Comparison of ENCODE assay signal across 29 cellular contexts in genomic region chr7:120947980-120948379, GRCh38. TPM values are rescaled to one million over a fixed set of nuclear protein-coding genes. Genes with fewer than 3 reads are reported as not detected.
"Had no signal": no experiment of that assay in that cellular context is flagged by ENCODE, and none has a peak within 500 bp of the region (broad histone marks: within the 10 kb centered on the region; RNA-seq: fewer than 3 reads in every experiment).

No MANE protein-coding gene starts in this region.

- H3K4me3 Mint-ChIP-seq: activated B cell treated with CpG ODN at 0.5 μM for 24 hours; activated naive CD8-positive, alpha-beta T cell treated with anti-CD3 and anti-CD28 coated beads, Interleukin-2, amount 10 ng/mL, durations not matched to agents 7 days and 5 days; T-helper 17 cell had no signal

- H3K9me3 Mint-ChIP-seq: activated B cell treated with CpG ODN at 0.5 μM for 24 hours; activated CD4-positive, alpha-beta memory T cell treated with anti-CD3 and anti-CD28 coated beads, Interleukin-2, amount 10 ng/mL, durations not matched to agents 7 days and 5 days; activated naive CD8-positive, alpha-beta T cell treated with anti-CD3 and anti-CD28 coated beads, Interleukin-2, amount 10 ng/mL, durations not matched to agents 7 days and 5 days had no signal

- H3K36me3 Mint-ChIP-seq: activated naive CD8-positive, alpha-beta T cell treated with anti-CD3 and anti-CD28 coated beads, Interleukin-2, amount 10 ng/mL, durations not matched to agents 7 days and 5 days had no signal

- H3K9me3 ChIP-seq: adrenal gland, breast epithelium, MG63, SJSA1 had no signal

- H3K36me3 ChIP-seq: adrenal gland, breast epithelium had no signal

- H3K27ac Mint-ChIP-seq: activated B cell treated with CpG ODN at 0.5 μM for 24 hours; activated CD4-positive, alpha-beta memory T cell treated with anti-CD3 and anti-CD28 coated beads, Interleukin-2, amount 10 ng/mL, durations not matched to agents 7 days and 5 days; activated naive CD8-positive, alpha-beta T cell treated with anti-CD3 and anti-CD28 coated beads, Interleukin-2, amount 10 ng/mL, durations not matched to agents 7 days and 5 days; T-helper 17 cell had no signal

- H3K27me3 ChIP-seq: adrenal gland, breast epithelium, MG63 had no signal

- H3K4me3 ChIP-seq: adrenal gland, breast epithelium, MG63, SJSA1 had no signal

- DNase-seq: activated B cell treated with CpG ODN at 0.5 μM for 24 hours; activated CD4-positive, alpha-beta memory T cell treated with anti-CD3 and anti-CD28 coated beads, Interleukin-2, amount 10 ng/mL, durations not matched to agents 7 days and 5 days; activated CD4-positive, alpha-beta T cell treated with anti-CD3 and anti-CD28 coated beads for 1 hour; activated CD4-positive, alpha-beta T cell treated with anti-CD3 and anti-CD28 coated beads, Interleukin-2, amount 50 U/mL, for 1 hour; activated naive CD4-positive, alpha-beta T cell treated with anti-CD3 and anti-CD28 coated beads, Interleukin-2, amount 50 U/mL, for 16 hours; activated naive CD8-positive, alpha-beta T cell treated with anti-CD3 and anti-CD28 coated beads, Interleukin-2, amount 10 ng/mL, durations not matched to agents 7 days and 5 days; activated T-cell treated with anti-CD3 and anti-CD28 coated beads for 4 hours; activated T-cell treated with anti-CD3 and anti-CD28 coated beads, Interleukin-2, amount 50 U/mL, for 48 hours; adrenal gland; anterior cingulate cortex; caudate nucleus; MG63; MV-4-11; NCI-H1092 treated with DMSO at 0.1 percent for 48 hours; NCI-H1417 treated with DMSO at 0.1 percent for 48 hours; NCI-H1694; NCI-H2029; NCI-H2171; NCI-H226; NCI-H526; NCI-H82; PC-3; SHP77; SW 1271; T-helper 17 cell; T-helper 9 cell had no signal

- ATAC-seq: PC-3, SK-N-SH treated with all-trans-retinoic acid at 6 μM for 48 hours, T-helper 17 cell had no signal

RNA-seq across cellular contexts. Expression of gene CPED1, which starts 40.5 kb away (rescaled TPM):
- total RNA-seq: activated CD4-positive, alpha-beta memory T cell treated with anti-CD3 and anti-CD28 coated beads, Interleukin-2, amount 10 ng/mL, durations not matched to agents 7 days and 5 days; activated naive CD8-positive, alpha-beta T cell treated with anti-CD3 and anti-CD28 coated beads, Interleukin-2, amount 10 ng/mL, durations not matched to agents 7 days and 5 days had no signal
